Comparison of ENCODE assay signal across 14 cellular contexts in the genomic region with DNA sequence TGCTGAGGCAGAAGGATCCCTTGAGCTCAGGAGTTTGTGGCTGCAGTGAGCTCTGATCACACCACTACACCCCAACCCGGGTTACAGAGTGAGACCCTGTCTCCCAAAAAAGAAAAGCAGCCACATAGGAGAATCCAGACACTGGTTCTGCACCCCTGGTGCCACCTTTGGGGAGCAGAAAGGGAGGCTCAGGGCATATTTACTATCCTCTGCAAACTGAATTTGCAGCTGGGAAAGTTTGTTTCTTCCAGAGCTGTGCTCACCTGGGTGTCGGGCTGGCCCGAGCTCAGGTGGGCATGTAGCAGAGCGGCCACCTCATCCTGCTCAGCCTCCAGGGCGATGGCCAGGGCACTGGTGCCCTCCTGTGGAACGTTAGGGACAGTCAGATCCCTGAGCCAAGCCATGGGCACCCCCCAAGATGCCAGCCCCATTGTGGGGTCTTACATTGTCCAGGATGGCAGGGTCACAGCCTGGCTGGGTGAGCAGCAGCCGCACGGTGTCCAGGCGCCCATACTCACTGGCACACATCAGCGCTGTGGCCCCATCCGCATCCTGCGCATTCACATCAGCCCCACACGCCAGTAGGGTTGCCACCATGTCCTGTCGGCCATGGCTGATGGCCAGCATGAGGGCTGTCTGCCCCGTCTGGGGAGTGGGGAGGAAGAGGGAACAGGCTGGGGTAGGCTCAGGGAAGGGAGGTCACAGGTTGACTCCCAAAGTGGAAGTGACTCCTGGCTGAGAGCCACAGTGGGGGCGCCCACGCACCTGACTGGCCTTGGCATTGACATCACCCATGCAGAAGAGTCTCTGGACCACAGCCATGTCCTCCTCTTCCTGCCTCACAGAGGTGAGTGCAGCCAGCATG. TPM values are rescaled to one million over a fixed set of nuclear protein-coding genes. Genes with fewer than 3 reads are reported as not detected.
DNase-seq lines count a peak whose midpoint lies in the region; ATAC-seq and TF ChIP-seq lines count a peak whose summit lies in the region.
"Had no signal": no experiment of that assay in that cellular context is flagged by ENCODE, and none has a peak within 500 bp of the region (broad histone marks: within the 10 kb centered on the region; RNA-seq: fewer than 3 reads in every experiment).

No MANE protein-coding gene starts in this region.

- no peak overlapping the region for H2AFZ ChIP-seq in Loucy (ENCODE audit: low read length)

- no peaks in the 10 kb centered on the region for H3K9me2 ChIP-seq in Loucy (replicated peaks; ENCODE audit: low read depth, low read length)

- H3K36me3 ChIP-seq in Loucy (ENCODE audit: insufficient read depth, low read length) (no peaks in the 10 kb centered on the region), body of pancreas (replicated peaks in 1 of 2; ENCODE audit: insufficient read depth in 1 of 2, low read depth in 2 of 2) (no peaks in the 10 kb centered on the region)

- peaks cover 28% of the 10 kb centered on the region for H3K4me1 Mint-ChIP-seq in activated CD4-positive, alpha-beta memory T cell treated with anti-CD3 and anti-CD28 coated beads for 36 hours (ENCODE audit: low read depth)
- H3K4me1 Mint-ChIP-seq in activated CD4-positive, alpha-beta memory T cell treated with anti-CD3 and anti-CD28 coated beads, Interleukin-2, amount 10 ng/mL, durations not matched to agents 7 days and 5 days: peaks cover 31% of the 10 kb centered on the region

- 50 to 73% methylated on average over 2 to 17 of the region's 17 CpGs for WGBS in body of pancreas, 2 donors

- H3K9ac ChIP-seq in Loucy (ENCODE audit: low read depth, low read length, poor library complexity, severe bottlenecking): peak overlapping the region; percentile 99

- H3K4me3 ChIP-seq in Loucy (ENCODE audit: low read length, poor library complexity, severe bottlenecking) (no peak overlapping the region), body of pancreas (no peak overlapping the region)
- H3K4me3 ChIP-seq: mucosa of descending colon, skin epidermis had no signal

- H3F3A ChIP-seq in Loucy (ENCODE audit: low read depth): no peaks in the 10 kb centered on the region

- DNase-seq in activated CD4-positive, alpha-beta memory T cell treated with anti-CD3 and anti-CD28 coated beads for 36 hours: no peak
- no peak for DNase-seq in activated CD4-positive, alpha-beta memory T cell treated with anti-CD3 and anti-CD28 coated beads, Interleukin-2, amount 10 ng/mL, durations not matched to agents 7 days and 5 days
- DNase-seq in body of pancreas (peak in 3 of 4 donors; percentile 18 to 35 (median 31)), omental fat pad (ENCODE audit: low spot score) (no peak), NCI-H526 treated with DMSO at 0.1 percent for 48 hours (lab: John Stamatoyannopoulos, UW) (no peak), activated gamma-delta T cell (lab: John Stamatoyannopoulos, UW) (no peak)
- DNase-seq: GOT3, head of caudate nucleus, NCI-H187 treated with DMSO at 0.1 percent for 48 hours, T-cell had no signal

- peaks cover 29% of the 10 kb centered on the region for H3K4me1 ChIP-seq in Loucy (ENCODE audit: insufficient read depth, low read length, poor library complexity, severe bottlenecking)
- peaks cover 36% of the 10 kb centered on the region for H3K4me1 ChIP-seq in body of pancreas

- TF ChIP-seq CTCF in Loucy (conservative IDR thresholded peaks at IDR 0.05; ENCODE audit: low read length): peak; percentile 49
- no peak for TF ChIP-seq CTCF in body of pancreas (IDR thresholded peaks at IDR 0.05)
- TF ChIP-seq CTCF in omental fat pad (IDR thresholded peaks at IDR 0.05): no peak

- CTCF ChIA-PET in activated CD4-positive, alpha-beta memory T cell treated with anti-CD3 and anti-CD28 coated beads for 36 hours (lab: Charles Lee): interaction anchor here (0.7 to 2.1 kb wide), 4 partner anchors 10 to 64 kb away, joined by 3 to 9 read pairs (median 6); no protein-coding TSS in a partner anchor
- CTCF ChIA-PET in activated CD4-positive, alpha-beta memory T cell treated with anti-CD3 and anti-CD28 coated beads, Interleukin-2, amount 10 ng/mL, durations not matched to agents 7 days and 5 days (lab: Charles Lee): interaction anchor here (1.1 kb wide), 1 partner anchor 11 kb away, joined by 3 read pairs; no protein-coding TSS in a partner anchor

- H3K27ac ChIP-seq in body of pancreas: no peak overlapping the region
- H3K27ac ChIP-seq: skin epidermis had no signal

- H4K20me1 ChIP-seq in Loucy (ENCODE audit: insufficient read depth, low read length, poor library complexity, severe bottlenecking): peaks cover 27% of the 10 kb centered on the region

- POLR2A ChIA-PET in activated CD4-positive, alpha-beta memory T cell treated with anti-CD3 and anti-CD28 coated beads for 36 hours (lab: Charles Lee): interaction anchor here (1.2 kb wide), 1 partner anchor 9 kb away, joined by 4 read pairs; no protein-coding TSS in a partner anchor
- POLR2A ChIA-PET in activated CD4-positive, alpha-beta memory T cell treated with anti-CD3 and anti-CD28 coated beads, Interleukin-2, amount 10 ng/mL, durations not matched to agents 7 days and 5 days (lab: Charles Lee): interaction anchor here (0.9 to 5.5 kb wide), 4 partner anchors 9 to 23 kb away, joined by 3 to 51 read pairs (median 4); a partner anchor contains a TSS

- H3K9me3 Mint-ChIP-seq in activated CD4-positive, alpha-beta memory T cell treated with anti-CD3 and anti-CD28 coated beads for 36 hours: no peaks in the 10 kb centered on the region
- H3K9me3 Mint-ChIP-seq in activated CD4-positive, alpha-beta memory T cell treated with anti-CD3 and anti-CD28 coated beads, Interleukin-2, amount 10 ng/mL, durations not matched to agents 7 days and 5 days: no peaks in the 10 kb centered on the region
- H3K9me3 Mint-ChIP-seq: T-cell had no signal

- H3K27me3 Mint-ChIP-seq in activated CD4-positive, alpha-beta memory T cell treated with anti-CD3 and anti-CD28 coated beads for 36 hours: no peaks in the 10 kb centered on the region
- no peaks in the 10 kb centered on the region for H3K27me3 Mint-ChIP-seq in activated CD4-positive, alpha-beta memory T cell treated with anti-CD3 and anti-CD28 coated beads, Interleukin-2, amount 10 ng/mL, durations not matched to agents 7 days and 5 days
- H3K27me3 Mint-ChIP-seq: T-cell had no signal

- H3K4me2 ChIP-seq in Loucy (ENCODE audit: low read depth, low read length, poor library complexity, severe bottlenecking): peak overlapping the region; percentile 97

- peaks cover 31% of the 10 kb centered on the region for H3K36me3 Mint-ChIP-seq in activated CD4-positive, alpha-beta memory T cell treated with anti-CD3 and anti-CD28 coated beads for 36 hours
- H3K36me3 Mint-ChIP-seq in activated CD4-positive, alpha-beta memory T cell treated with anti-CD3 and anti-CD28 coated beads, Interleukin-2, amount 10 ng/mL, durations not matched to agents 7 days and 5 days (ENCODE audit: low read depth): peaks cover 25% of the 10 kb centered on the region
- H3K36me3 Mint-ChIP-seq: T-cell had no signal

- H3K9me3 ChIP-seq in Loucy (ENCODE audit: insufficient read depth, low read depth, low read length) (no peaks in the 10 kb centered on the region), body of pancreas (no peaks in the 10 kb centered on the region)
- H3K9me3 ChIP-seq: mucosa of descending colon had no signal

- no peaks in the 10 kb centered on the region for H3K27me3 ChIP-seq in Loucy (ENCODE audit: insufficient read depth, low read length, poor library complexity, severe bottlenecking)
- no peaks in the 10 kb centered on the region for H3K27me3 ChIP-seq in body of pancreas

- peak in 2 of 3 donors; percentile 31 to 34 for TF ChIP-seq POLR2A in body of pancreas (IDR thresholded peaks at IDR 0.05)

- no peak overlapping the region for H3K27ac Mint-ChIP-seq in activated CD4-positive, alpha-beta memory T cell treated with anti-CD3 and anti-CD28 coated beads for 36 hours
- H3K27ac Mint-ChIP-seq in activated CD4-positive, alpha-beta memory T cell treated with anti-CD3 and anti-CD28 coated beads, Interleukin-2, amount 10 ng/mL, durations not matched to agents 7 days and 5 days: no peak overlapping the region
- H3K27ac Mint-ChIP-seq: T-cell had no signal

- peak overlapping the region; percentile 8 for H3K4me3 Mint-ChIP-seq in activated CD4-positive, alpha-beta memory T cell treated with anti-CD3 and anti-CD28 coated beads for 36 hours
- H3K4me3 Mint-ChIP-seq in activated CD4-positive, alpha-beta memory T cell treated with anti-CD3 and anti-CD28 coated beads, Interleukin-2, amount 10 ng/mL, durations not matched to agents 7 days and 5 days: no peak overlapping the region

- intact Hi-C loops in activated CD4-positive, alpha-beta memory T cell treated with anti-CD3 and anti-CD28 coated beads for 36 hours (cut with micrococcal nuclease): no loop called here
- intact Hi-C loops in body of pancreas (cut with DNase I): no loop called here

- H3K79me2 ChIP-seq in Loucy (ENCODE audit: insufficient read depth, low read length): peaks cover 47% of the 10 kb centered on the region

- ATAC-seq in body of pancreas (no peak), omental fat pad (ENCODE audit: low FRiP score) (peak; percentile 4), GM18517 (IDR thresholded peaks at IDR 0.05; ENCODE audit: unreplicated experiment) (no peak)
- ATAC-seq: mucosa of descending colon, T-cell had no signal

RNA-seq across cellular contexts. Expression of a gene that starts 3.1 kb away (rescaled TPM):
- 1,000 to 10,000 TPM; 2,068 to 2,091 TPM for total RNA-seq in activated CD4-positive, alpha-beta memory T cell treated with anti-CD3 and anti-CD28 coated beads for 36 hours
- 1,000 to 10,000 TPM; 1,605 to 1,659 TPM for total RNA-seq in activated CD4-positive, alpha-beta memory T cell treated with anti-CD3 and anti-CD28 coated beads, Interleukin-2, amount 10 ng/mL, durations not matched to agents 7 days and 5 days
- total RNA-seq in body of pancreas (100 to 1,000 TPM; 322 to 334 TPM), omental fat pad (100 to 1,000 TPM; 420 to 679 (median 534) TPM)

RNA-seq across cellular contexts. Expression of a gene that starts 3.2 kb away (rescaled TPM):
- total RNA-seq in activated CD4-positive, alpha-beta memory T cell treated with anti-CD3 and anti-CD28 coated beads for 36 hours: 10 to 100 TPM; 84.2 to 85.1 TPM
- total RNA-seq in activated CD4-positive, alpha-beta memory T cell treated with anti-CD3 and anti-CD28 coated beads, Interleukin-2, amount 10 ng/mL, durations not matched to agents 7 days and 5 days: 10 to 100 TPM; 67.1 to 67.3 TPM
- total RNA-seq in body of pancreas (1 to 10 TPM; 4.3 to 6.7 TPM), omental fat pad (10 to 100 TPM; 14.5 to 44.2 (median 33.1) TPM)

RNA-seq across cellular contexts. Expression of a gene that starts 16.3 kb away (rescaled TPM):
- 10 to 100 TPM; 44.9 to 45.4 TPM for total RNA-seq in activated CD4-positive, alpha-beta memory T cell treated with anti-CD3 and anti-CD28 coated beads for 36 hours
- 10 to 100 TPM; 37.7 to 40.4 TPM for total RNA-seq in activated CD4-positive, alpha-beta memory T cell treated with anti-CD3 and anti-CD28 coated beads, Interleukin-2, amount 10 ng/mL, durations not matched to agents 7 days and 5 days
- total RNA-seq in body of pancreas: 10 to 100 TPM; 34.0 to 41.2 TPM
- total RNA-seq in omental fat pad: 100 to 1,000 TPM in 2 of 4 donors, 10 to 100 TPM in 2; 49.3 to 126 (median 79.3) TPM

RNA-seq across cellular contexts. Expression of a gene that starts 18.6 kb away (rescaled TPM):
- total RNA-seq in activated CD4-positive, alpha-beta memory T cell treated with anti-CD3 and anti-CD28 coated beads for 36 hours: 1 to 10 TPM; 2.3 to 2.9 TPM
- 1 to 10 TPM; 7.4 to 8.7 TPM for total RNA-seq in activated CD4-positive, alpha-beta memory T cell treated with anti-CD3 and anti-CD28 coated beads, Interleukin-2, amount 10 ng/mL, durations not matched to agents 7 days and 5 days
- total RNA-seq in body of pancreas (10 to 100 TPM in 1 of 2 donors, 1 to 10 TPM in 1; 9.1 to 25.7 TPM), omental fat pad (10 to 100 TPM in 3 of 4 donors, 1 to 10 TPM in 1; 7.1 to 48.7 (median 18.9) TPM)

RNA-seq across cellular contexts. Expression of a gene that starts 39.5 kb away (rescaled TPM):
- total RNA-seq in activated CD4-positive, alpha-beta memory T cell treated with anti-CD3 and anti-CD28 coated beads for 36 hours: 1 to 10 TPM; 1.7 to 2.9 TPM
- 1 to 10 TPM; 1.2 to 1.4 TPM for total RNA-seq in activated CD4-positive, alpha-beta memory T cell treated with anti-CD3 and anti-CD28 coated beads, Interleukin-2, amount 10 ng/mL, durations not matched to agents 7 days and 5 days
- total RNA-seq in body of pancreas (100 to 1,000 TPM in 1 of 2 donors, 10 to 100 TPM in 1; 68.7 to 110 TPM), omental fat pad (100 to 1,000 TPM in 3 of 4 donors, 10 to 100 TPM in 1; 62.6 to 405 (median 250) TPM)

Comparison
In these comparisons a context has a peak if more than half of its experiments do, and no peak if none do; other contexts are left out.
1. DNase-seq: peak in body of pancreas (3 of 4); none in activated CD4-positive, alpha-beta memory T cell treated with anti-CD3 and anti-CD28 coated beads for 36 hours (single experiment), activated CD4-positive, alpha-beta memory T cell treated with anti-CD3 and anti-CD28 coated beads, Interleukin-2, amount 10 ng/mL, durations not matched to agents 7 days and 5 days (single experiment), omental fat pad (single experiment), NCI-H526 treated with DMSO at 0.1 percent for 48 hours (single experiment) and activated gamma-delta T cell (single experiment).